In the genomic region with DNA sequence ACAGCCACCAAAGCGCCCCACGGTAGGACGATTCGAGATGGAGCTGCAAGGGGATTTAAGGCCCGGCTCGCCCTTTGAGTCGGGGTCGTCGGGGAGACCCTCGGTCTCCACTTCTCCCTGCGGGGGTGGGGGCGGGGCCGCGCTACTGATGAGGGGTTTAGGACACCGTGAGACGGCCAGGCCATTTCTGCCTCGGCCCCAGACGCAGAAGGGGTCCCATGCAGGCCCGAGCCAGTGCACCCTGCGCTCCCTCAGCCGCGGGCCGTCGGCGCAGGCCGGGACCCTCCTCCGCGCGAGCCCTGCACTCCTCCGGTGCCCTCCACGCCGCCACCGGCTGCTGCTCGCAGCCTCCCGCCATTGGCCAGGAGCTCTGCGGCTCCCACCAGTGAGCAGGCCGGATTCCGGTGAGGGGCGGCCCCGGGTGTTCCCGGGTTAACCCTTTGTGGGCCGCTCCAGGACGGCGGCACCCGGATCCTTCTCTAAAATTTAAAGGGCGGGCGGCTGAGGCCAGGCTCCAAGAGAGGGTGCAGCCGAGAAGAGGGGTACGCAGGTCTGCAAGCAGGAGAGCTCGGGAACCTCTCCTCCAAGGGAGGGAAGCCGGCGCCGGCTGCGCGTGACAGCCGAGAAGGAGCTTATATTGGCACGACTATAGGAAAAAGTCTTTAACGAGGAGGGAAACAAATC, we compare ENCODE assay signal across 1 cellular context.
TF ChIP-seq lines count a peak whose summit lies in the region.

No MANE protein-coding gene starts in this region.

TF ChIP-seq in HepG2, 621 proteins besides CTCF, POLR2A, EP300 and RAD21 (continued from another document and continues in another):
- TF ChIP-seq, protein P1, sequence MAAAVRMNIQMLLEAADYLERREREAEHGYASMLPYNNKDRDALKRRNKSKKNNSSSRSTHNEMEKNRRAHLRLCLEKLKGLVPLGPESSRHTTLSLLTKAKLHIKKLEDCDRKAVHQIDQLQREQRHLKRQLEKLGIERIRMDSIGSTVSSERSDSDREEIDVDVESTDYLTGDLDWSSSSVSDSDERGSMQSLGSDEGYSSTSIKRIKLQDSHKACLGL (CRISPR knock-in tag; IDR thresholded peaks at IDR 0.05), result peak; percentile 70
- TF ChIP-seq ZNF607 (CRISPR knock-in tag; IDR thresholded peaks at IDR 0.05; ENCODE audit: borderline replicate concordance), result 0 out of 2 replicates have a peak, but pooled peaks have one; percentile 50
- TF ChIP-seq, protein P2, sequence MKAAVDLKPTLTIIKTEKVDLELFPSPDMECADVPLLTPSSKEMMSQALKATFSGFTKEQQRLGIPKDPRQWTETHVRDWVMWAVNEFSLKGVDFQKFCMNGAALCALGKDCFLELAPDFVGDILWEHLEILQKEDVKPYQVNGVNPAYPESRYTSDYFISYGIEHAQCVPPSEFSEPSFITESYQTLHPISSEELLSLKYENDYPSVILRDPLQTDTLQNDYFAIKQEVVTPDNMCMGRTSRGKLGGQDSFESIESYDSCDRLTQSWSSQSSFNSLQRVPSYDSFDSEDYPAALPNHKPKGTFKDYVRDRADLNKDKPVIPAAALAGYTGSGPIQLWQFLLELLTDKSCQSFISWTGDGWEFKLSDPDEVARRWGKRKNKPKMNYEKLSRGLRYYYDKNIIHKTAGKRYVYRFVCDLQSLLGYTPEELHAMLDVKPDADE (CRISPR knock-in tag; IDR thresholded peaks at IDR 0.05), result no peak
- TF ChIP-seq, protein P3, sequence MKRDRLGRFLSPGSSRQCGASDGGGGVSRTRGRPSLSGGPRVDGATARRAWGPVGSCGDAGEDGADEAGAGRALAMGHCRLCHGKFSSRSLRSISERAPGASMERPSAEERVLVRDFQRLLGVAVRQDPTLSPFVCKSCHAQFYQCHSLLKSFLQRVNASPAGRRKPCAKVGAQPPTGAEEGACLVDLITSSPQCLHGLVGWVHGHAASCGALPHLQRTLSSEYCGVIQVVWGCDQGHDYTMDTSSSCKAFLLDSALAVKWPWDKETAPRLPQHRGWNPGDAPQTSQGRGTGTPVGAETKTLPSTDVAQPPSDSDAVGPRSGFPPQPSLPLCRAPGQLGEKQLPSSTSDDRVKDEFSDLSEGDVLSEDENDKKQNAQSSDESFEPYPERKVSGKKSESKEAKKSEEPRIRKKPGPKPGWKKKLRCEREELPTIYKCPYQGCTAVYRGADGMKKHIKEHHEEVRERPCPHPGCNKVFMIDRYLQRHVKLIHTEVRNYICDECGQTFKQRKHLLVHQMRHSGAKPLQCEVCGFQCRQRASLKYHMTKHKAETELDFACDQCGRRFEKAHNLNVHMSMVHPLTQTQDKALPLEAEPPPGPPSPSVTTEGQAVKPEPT (CRISPR knock-in tag; IDR thresholded peaks at IDR 0.05; ENCODE audit: low read depth), result 0 out of 2 replicates have a peak, but pooled peaks have one; percentile 40
- TF ChIP-seq ZC3H13 (CRISPR knock-in tag; IDR thresholded peaks at IDR 0.05), result no peak
- TF ChIP-seq, protein P4, sequence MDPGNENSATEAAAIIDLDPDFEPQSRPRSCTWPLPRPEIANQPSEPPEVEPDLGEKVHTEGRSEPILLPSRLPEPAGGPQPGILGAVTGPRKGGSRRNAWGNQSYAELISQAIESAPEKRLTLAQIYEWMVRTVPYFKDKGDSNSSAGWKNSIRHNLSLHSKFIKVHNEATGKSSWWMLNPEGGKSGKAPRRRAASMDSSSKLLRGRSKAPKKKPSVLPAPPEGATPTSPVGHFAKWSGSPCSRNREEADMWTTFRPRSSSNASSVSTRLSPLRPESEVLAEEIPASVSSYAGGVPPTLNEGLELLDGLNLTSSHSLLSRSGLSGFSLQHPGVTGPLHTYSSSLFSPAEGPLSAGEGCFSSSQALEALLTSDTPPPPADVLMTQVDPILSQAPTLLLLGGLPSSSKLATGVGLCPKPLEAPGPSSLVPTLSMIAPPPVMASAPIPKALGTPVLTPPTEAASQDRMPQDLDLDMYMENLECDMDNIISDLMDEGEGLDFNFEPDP (CRISPR knock-in tag; conservative IDR thresholded peaks at IDR 0.05), result no peak
- TF ChIP-seq ZNF484 (CRISPR knock-in tag; IDR thresholded peaks at IDR 0.05; ENCODE audit: borderline replicate concordance, low read depth), result 0 out of 2 replicates have a peak, but pooled peaks have one; percentile 27
- TF ChIP-seq ZNF253 (CRISPR knock-in tag; IDR thresholded peaks at IDR 0.05; ENCODE audit: borderline replicate concordance), result 0 out of 2 replicates have a peak, but pooled peaks have one; percentile 69
- TF ChIP-seq TEAD3 (CRISPR knock-in tag; optimal IDR thresholded peaks at IDR 0.05; ENCODE audit: borderline replicate concordance), result no peak
- TF ChIP-seq KDM2A (CRISPR knock-in tag; IDR thresholded peaks at IDR 0.05; ENCODE audit: borderline replicate concordance, low read depth), result peak; percentile 47; the same call in 1 of the 2 replicates
- TF ChIP-seq, protein P5, sequence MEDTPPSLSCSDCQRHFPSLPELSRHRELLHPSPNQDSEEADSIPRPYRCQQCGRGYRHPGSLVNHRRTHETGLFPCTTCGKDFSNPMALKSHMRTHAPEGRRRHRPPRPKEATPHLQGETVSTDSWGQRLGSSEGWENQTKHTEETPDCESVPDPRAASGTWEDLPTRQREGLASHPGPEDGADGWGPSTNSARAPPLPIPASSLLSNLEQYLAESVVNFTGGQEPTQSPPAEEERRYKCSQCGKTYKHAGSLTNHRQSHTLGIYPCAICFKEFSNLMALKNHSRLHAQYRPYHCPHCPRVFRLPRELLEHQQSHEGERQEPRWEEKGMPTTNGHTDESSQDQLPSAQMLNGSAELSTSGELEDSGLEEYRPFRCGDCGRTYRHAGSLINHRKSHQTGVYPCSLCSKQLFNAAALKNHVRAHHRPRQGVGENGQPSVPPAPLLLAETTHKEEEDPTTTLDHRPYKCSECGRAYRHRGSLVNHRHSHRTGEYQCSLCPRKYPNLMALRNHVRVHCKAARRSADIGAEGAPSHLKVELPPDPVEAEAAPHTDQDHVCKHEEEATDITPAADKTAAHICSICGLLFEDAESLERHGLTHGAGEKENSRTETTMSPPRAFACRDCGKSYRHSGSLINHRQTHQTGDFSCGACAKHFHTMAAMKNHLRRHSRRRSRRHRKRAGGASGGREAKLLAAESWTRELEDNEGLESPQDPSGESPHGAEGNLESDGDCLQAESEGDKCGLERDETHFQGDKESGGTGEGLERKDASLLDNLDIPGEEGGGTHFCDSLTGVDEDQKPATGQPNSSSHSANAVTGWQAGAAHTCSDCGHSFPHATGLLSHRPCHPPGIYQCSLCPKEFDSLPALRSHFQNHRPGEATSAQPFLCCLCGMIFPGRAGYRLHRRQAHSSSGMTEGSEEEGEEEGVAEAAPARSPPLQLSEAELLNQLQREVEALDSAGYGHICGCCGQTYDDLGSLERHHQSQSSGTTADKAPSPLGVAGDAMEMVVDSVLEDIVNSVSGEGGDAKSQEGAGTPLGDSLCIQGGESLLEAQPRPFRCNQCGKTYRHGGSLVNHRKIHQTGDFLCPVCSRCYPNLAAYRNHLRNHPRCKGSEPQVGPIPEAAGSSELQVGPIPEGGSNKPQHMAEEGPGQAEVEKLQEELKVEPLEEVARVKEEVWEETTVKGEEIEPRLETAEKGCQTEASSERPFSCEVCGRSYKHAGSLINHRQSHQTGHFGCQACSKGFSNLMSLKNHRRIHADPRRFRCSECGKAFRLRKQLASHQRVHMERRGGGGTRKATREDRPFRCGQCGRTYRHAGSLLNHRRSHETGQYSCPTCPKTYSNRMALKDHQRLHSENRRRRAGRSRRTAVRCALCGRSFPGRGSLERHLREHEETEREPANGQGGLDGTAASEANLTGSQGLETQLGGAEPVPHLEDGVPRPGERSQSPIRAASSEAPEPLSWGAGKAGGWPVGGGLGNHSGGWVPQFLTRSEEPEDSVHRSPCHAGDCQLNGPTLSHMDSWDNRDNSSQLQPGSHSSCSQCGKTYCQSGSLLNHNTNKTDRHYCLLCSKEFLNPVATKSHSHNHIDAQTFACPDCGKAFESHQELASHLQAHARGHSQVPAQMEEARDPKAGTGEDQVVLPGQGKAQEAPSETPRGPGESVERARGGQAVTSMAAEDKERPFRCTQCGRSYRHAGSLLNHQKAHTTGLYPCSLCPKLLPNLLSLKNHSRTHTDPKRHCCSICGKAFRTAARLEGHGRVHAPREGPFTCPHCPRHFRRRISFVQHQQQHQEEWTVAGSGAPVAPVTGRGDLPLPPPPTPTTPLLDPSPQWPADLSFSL (CRISPR knock-in tag; IDR thresholded peaks at IDR 0.05), result no peak
- 0 out of 2 replicates have a peak, but pooled peaks have one; percentile 47 for TF ChIP-seq POGZ (CRISPR knock-in tag; IDR thresholded peaks at IDR 0.05)
- TF ChIP-seq ZNF605 (CRISPR knock-in tag; IDR thresholded peaks at IDR 0.05), result no peak
- TF ChIP-seq, protein P6, sequence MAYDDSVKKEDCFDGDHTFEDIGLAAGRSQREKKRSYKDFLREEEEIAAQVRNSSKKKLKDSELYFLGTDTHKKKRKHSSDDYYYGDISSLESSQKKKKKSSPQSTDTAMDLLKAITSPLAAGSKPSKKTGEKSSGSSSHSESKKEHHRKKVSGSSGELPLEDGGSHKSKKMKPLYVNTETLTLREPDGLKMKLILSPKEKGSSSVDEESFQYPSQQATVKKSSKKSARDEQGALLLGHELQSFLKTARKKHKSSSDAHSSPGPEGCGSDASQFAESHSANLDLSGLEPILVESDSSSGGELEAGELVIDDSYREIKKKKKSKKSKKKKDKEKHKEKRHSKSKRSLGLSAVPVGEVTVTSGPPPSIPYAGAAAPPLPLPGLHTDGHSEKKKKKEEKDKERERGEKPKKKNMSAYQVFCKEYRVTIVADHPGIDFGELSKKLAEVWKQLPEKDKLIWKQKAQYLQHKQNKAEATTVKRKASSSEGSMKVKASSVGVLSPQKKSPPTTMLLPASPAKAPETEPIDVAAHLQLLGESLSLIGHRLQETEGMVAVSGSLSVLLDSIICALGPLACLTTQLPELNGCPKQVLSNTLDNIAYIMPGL (CRISPR knock-in tag; IDR thresholded peaks at IDR 0.05; ENCODE audit: borderline replicate concordance in 1 of 2, low read depth in 1 of 2), result no peak
- TF ChIP-seq, protein P7, sequence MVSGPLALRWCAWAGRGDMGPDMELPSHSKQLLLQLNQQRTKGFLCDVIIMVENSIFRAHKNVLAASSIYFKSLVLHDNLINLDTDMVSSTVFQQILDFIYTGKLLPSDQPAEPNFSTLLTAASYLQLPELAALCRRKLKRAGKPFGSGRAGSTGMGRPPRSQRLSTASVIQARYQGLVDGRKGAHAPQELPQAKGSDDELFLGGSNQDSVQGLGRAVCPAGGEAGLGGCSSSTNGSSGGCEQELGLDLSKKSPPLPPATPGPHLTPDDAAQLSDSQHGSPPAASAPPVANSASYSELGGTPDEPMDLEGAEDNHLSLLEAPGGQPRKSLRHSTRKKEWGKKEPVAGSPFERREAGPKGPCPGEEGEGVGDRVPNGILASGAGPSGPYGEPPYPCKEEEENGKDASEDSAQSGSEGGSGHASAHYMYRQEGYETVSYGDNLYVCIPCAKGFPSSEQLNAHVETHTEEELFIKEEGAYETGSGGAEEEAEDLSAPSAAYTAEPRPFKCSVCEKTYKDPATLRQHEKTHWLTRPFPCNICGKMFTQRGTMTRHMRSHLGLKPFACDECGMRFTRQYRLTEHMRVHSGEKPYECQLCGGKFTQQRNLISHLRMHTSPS (CRISPR knock-in tag; IDR thresholded peaks at IDR 0.05; ENCODE audit: low read depth), result no peak
- TF ChIP-seq ZFX (CRISPR knock-in tag; IDR thresholded peaks at IDR 0.05; ENCODE audit: low read depth), result peak; percentile 44; the same call in 1 of the 2 replicates
- TF ChIP-seq, protein P8, sequence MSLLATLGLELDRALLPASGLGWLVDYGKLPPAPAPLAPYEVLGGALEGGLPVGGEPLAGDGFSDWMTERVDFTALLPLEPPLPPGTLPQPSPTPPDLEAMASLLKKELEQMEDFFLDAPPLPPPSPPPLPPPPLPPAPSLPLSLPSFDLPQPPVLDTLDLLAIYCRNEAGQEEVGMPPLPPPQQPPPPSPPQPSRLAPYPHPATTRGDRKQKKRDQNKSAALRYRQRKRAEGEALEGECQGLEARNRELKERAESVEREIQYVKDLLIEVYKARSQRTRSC (CRISPR knock-in tag; IDR thresholded peaks at IDR 0.05; ENCODE audit: low read depth), result 0 out of 2 replicates have a peak, but pooled peaks have one; percentile 44
- peak; percentile 78 for TF ChIP-seq SP2 (CRISPR knock-in tag; IDR thresholded peaks at IDR 0.05)
- TF ChIP-seq, protein P9, sequence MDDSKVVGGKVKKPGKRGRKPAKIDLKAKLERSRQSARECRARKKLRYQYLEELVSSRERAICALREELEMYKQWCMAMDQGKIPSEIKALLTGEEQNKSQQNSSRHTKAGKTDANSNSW (CRISPR knock-in tag; IDR thresholded peaks at IDR 0.05; ENCODE audit: borderline replicate concordance), result peak; percentile 54; the same call in 1 of the 2 replicates
- TF ChIP-seq ZNF451 (CRISPR knock-in tag; IDR thresholded peaks at IDR 0.05), result no peak
- 0 out of 2 replicates have a peak, but pooled peaks have one; percentile 35 for TF ChIP-seq ZNF563 (CRISPR knock-in tag; IDR thresholded peaks at IDR 0.05)
- peak; percentile 78 for TF ChIP-seq MTF2 (CRISPR knock-in tag; IDR thresholded peaks at IDR 0.05; ENCODE audit: borderline replicate concordance)
- no peak for TF ChIP-seq ARHGAP35 (CRISPR knock-in tag; IDR thresholded peaks at IDR 0.05; ENCODE audit: borderline replicate concordance)
- TF ChIP-seq NRL (CRISPR knock-in tag; IDR thresholded peaks at IDR 0.05; ENCODE audit: borderline replicate concordance), result peak; percentile 49
- TF ChIP-seq ZBTB7A (CRISPR knock-in tag; IDR thresholded peaks at IDR 0.05), result peak; percentile 65
- TF ChIP-seq RBAK (CRISPR knock-in tag; IDR thresholded peaks at IDR 0.05), result no peak
- TF ChIP-seq ZNF839 (CRISPR knock-in tag; IDR thresholded peaks at IDR 0.05; ENCODE audit: borderline replicate concordance), result 0 out of 2 replicates have a peak, but pooled peaks have one; percentile 43
- TF ChIP-seq CCDC6 (CRISPR knock-in tag; IDR thresholded peaks at IDR 0.05), result peak; percentile 56; the same call in 1 of the 2 replicates
- TF ChIP-seq ZFP1 (CRISPR knock-in tag; IDR thresholded peaks at IDR 0.05), result no peak
- no peak for TF ChIP-seq SP1 (IDR thresholded peaks at IDR 0.05)
- TF ChIP-seq SP1 (CRISPR knock-in tag; IDR thresholded peaks at IDR 0.05), result peak; percentile 36; the same call in 1 of the 2 replicates
- TF ChIP-seq, protein P10, sequence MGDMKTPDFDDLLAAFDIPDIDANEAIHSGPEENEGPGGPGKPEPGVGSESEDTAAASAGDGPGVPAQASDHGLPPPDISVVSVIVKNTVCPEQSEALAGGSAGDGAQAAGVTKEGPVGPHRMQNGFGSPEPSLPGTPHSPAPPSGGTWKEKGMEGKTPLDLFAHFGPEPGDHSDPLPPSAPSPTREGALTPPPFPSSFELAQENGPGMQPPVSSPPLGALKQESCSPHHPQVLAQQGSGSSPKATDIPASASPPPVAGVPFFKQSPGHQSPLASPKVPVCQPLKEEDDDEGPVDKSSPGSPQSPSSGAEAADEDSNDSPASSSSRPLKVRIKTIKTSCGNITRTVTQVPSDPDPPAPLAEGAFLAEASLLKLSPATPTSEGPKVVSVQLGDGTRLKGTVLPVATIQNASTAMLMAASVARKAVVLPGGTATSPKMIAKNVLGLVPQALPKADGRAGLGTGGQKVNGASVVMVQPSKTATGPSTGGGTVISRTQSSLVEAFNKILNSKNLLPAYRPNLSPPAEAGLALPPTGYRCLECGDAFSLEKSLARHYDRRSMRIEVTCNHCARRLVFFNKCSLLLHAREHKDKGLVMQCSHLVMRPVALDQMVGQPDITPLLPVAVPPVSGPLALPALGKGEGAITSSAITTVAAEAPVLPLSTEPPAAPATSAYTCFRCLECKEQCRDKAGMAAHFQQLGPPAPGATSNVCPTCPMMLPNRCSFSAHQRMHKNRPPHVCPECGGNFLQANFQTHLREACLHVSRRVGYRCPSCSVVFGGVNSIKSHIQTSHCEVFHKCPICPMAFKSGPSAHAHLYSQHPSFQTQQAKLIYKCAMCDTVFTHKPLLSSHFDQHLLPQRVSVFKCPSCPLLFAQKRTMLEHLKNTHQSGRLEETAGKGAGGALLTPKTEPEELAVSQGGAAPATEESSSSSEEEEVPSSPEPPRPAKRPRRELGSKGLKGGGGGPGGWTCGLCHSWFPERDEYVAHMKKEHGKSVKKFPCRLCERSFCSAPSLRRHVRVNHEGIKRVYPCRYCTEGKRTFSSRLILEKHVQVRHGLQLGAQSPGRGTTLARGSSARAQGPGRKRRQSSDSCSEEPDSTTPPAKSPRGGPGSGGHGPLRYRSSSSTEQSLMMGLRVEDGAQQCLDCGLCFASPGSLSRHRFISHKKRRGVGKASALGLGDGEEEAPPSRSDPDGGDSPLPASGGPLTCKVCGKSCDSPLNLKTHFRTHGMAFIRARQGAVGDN (CRISPR knock-in tag; IDR thresholded peaks at IDR 0.05), result peak; percentile 86
